18 cellular contexts compared by ENCODE assay signal in genomic region chr6:35638679-35639078, GRCh38. TPM values are rescaled to one million over a fixed set of nuclear protein-coding genes. Genes with fewer than 3 reads are reported as not detected.
DNase-seq lines count a peak whose midpoint lies in the region; ATAC-seq, FAIRE-seq and TF ChIP-seq lines count a peak whose summit lies in the region.
"Had no signal": no experiment of that assay in that cellular context is flagged by ENCODE, and none has a peak within 500 bp of the region (broad histone marks: within the 10 kb centered on the region; RNA-seq: fewer than 3 reads in every experiment).

No MANE protein-coding gene starts in this region.

- dilution Hi-C loops in IMR-90 (cut with HindIII; ENCODE audit: low sequenced_read_pairs, unreplicated experiment): no loop called here

- ATAC-seq in IMR-90 (ENCODE audit: low read depth): no peak
- ATAC-seq in K562: no peak
- ATAC-seq in psoas muscle: peak in 3 of 4 donors; percentile 32 to 55 (median 52)
- no peak for ATAC-seq in GM19463 (IDR thresholded peaks at IDR 0.05; ENCODE audit: unreplicated experiment)
- ATAC-seq: A549, GM12878 had no signal

- WGBS in IMR-90 (ENCODE audit: extremely low coverage in 2 of 2, insufficient read length in 1 of 2), 2 experiments: no CpG with 5 or more reads among the region's 3 CpGs
- WGBS in K562 (ENCODE audit: insufficient coverage, low coverage, missing lambda C conversion rate): 91% methylated on average over 3 of the region's 3 CpGs
- 64 to 90% (median 68%) methylated on average over 3 of the region's 3 CpGs for WGBS in psoas muscle, 3 donors

- in situ Hi-C loops in IMR-90 (cut with MboI; ENCODE audit: low sequenced_read_pairs): no loop called here
- in situ Hi-C loops in K562 (cut with MboI): no loop called here

- no peak for TF ChIP-seq POLR2A in IMR-90 (IDR thresholded peaks at IDR 0.05; ENCODE audit: low read depth, low read length)
- no peak for TF ChIP-seq POLR2A in K562 (conservative IDR thresholded peaks at IDR 0.05)

- DNase-seq in activated T-cell treated with anti-CD3 and anti-CD28 coated beads, Interleukin-2, amount 50 U/mL, for 24 hours: no peak
- DNase-seq in activated T-cell treated with anti-CD3 and anti-CD28 coated beads, Interleukin-2, amount 50 U/mL, for 1 hour: no peak
- DNase-seq in IMR-90: no peak
- no peak for DNase-seq in K562 (ENCODE audit: extremely low read depth in 1 of 4, low spot score in 3 of 4)
- DNase-seq in psoas muscle: no peak
- no peak for DNase-seq in activated CD8-positive, alpha-beta memory T cell treated with anti-CD3 and anti-CD28 coated beads for 24 hours
- no peak for DNase-seq in NCI-H69 (lab: John Stamatoyannopoulos, UW)
- DNase-seq: DMS 273 treated with DMSO at 0.1 percent for 48 hours, GDM1, HFFc6, MM.1S, NCI-H1092 treated with DMSO at 0.1 percent for 48 hours, NCI-H2081 treated with DMSO at 0.1 percent for 48 hours, NCI-H510A had no signal

- H3K4me1 ChIP-seq in IMR-90 (ENCODE audit: control insufficient read depth, insufficient read depth, low read length) (peaks cover 9% of the 10 kb centered on the region), K562 (replicated peaks in 1 of 2; ENCODE audit: control insufficient read depth in 2 of 2, insufficient read depth in 2 of 2, low read length in 2 of 2) (no peaks in the 10 kb centered on the region), psoas muscle (peaks cover 61% of the 10 kb centered on the region)
- H3K4me1 ChIP-seq: A549 had no signal

- peaks cover 2% of the 10 kb centered on the region for H3K9me1 ChIP-seq in IMR-90 (ENCODE audit: insufficient read depth, low read length)
- H3K9me1 ChIP-seq in K562 (ENCODE audit: control insufficient read depth, insufficient read depth, low read length): no peaks in the 10 kb centered on the region

- no peak overlapping the region for H2AFZ ChIP-seq in IMR-90 (replicated peaks; ENCODE audit: low read length, poor library complexity)
- no peak overlapping the region for H2AFZ ChIP-seq in K562 (ENCODE audit: low read depth, low read length)

- H3K27me3 Mint-ChIP-seq in activated T-cell treated with anti-CD3 and anti-CD28 coated beads, Interleukin-2, amount 50 U/mL, for 24 hours: no peaks in the 10 kb centered on the region

- no peak overlapping the region for H4K91ac ChIP-seq in IMR-90 (ENCODE audit: insufficient read depth, low read depth, low read length)

- no peak overlapping the region for H3K4me3 Mint-ChIP-seq in activated T-cell treated with anti-CD3 and anti-CD28 coated beads, Interleukin-2, amount 50 U/mL, for 24 hours
- H3K4me3 Mint-ChIP-seq: HFFc6 had no signal

- H2BK15ac ChIP-seq in IMR-90 (ENCODE audit: low read depth, low read length): no peak overlapping the region

- H3K4me2 ChIP-seq in IMR-90 (ENCODE audit: low read depth, low read length): no peak overlapping the region
- H3K4me2 ChIP-seq in K562 (ENCODE audit: insufficient read depth, low read length): no peak overlapping the region
- H3K4me2 ChIP-seq: A549; BLaER1 treated with 17β-estradiol and CSF1 and Interleukin-3, amounts not matched to agents 10 nM and 100 nM had no signal

- H3K9ac ChIP-seq in IMR-90 (ENCODE audit: low read depth, low read length) (no peak overlapping the region), K562 (ENCODE audit: insufficient read depth in 1 of 2, low read depth in 2 of 2, low read length in 2 of 2) (no peak overlapping the region)
- H3K9ac ChIP-seq: BLaER1 treated with 17β-estradiol and CSF1 and Interleukin-3, amounts not matched to agents 10 nM and 100 nM had no signal

- no peak overlapping the region for H2AK9ac ChIP-seq in IMR-90 (replicated peaks; ENCODE audit: low read depth, low read length, poor library complexity)

- H2AK5ac ChIP-seq in IMR-90 (ENCODE audit: low read depth, low read length): no peak overlapping the region

- no TSS peak for BruUV-seq in IMR-90 (replicated peaks; lab: Mats Ljungman, UMichigan)
- no TSS peak for BruUV-seq in K562 (replicated peaks; lab: Mats Ljungman, UMichigan)

- H3K9me3 ChIP-seq in IMR-90 (ENCODE audit: control insufficient read depth, insufficient read depth, low read length) (no peaks in the 10 kb centered on the region), K562 (replicated peaks; ENCODE audit: control insufficient read depth, insufficient read depth, low read depth, low read length) (no peaks in the 10 kb centered on the region), psoas muscle (no peaks in the 10 kb centered on the region)
- H3K9me3 ChIP-seq: A549; BLaER1 treated with 17β-estradiol and CSF1 and Interleukin-3, amounts not matched to agents 10 nM and 100 nM had no signal

- H3K56ac ChIP-seq in IMR-90 (ENCODE audit: extremely low read depth, insufficient read depth, low read length): no peak overlapping the region

- TF ChIP-seq CTCF in IMR-90 (conservative IDR thresholded peaks at IDR 0.05; ENCODE audit: low read depth, low read length) (no peak), K562 (IDR thresholded peaks at IDR 0.05 in 2 of 3, conservative IDR thresholded peaks at IDR 0.05 in 1 of 3; ENCODE audit: insufficient read depth in 2 of 3, low read depth in 1 of 3, low read length in 3 of 3) (no peak), psoas muscle (IDR thresholded peaks at IDR 0.05) (no peak)

- H2BK120ac ChIP-seq in IMR-90 (ENCODE audit: low read depth, low read length): no peak overlapping the region

- no peaks in the 10 kb centered on the region for H3K9me3 Mint-ChIP-seq in activated T-cell treated with anti-CD3 and anti-CD28 coated beads, Interleukin-2, amount 50 U/mL, for 24 hours
- H3K9me3 Mint-ChIP-seq: HFFc6 had no signal

- intact Hi-C loops in IMR-90 (cut with micrococcal nuclease): no loop called here
- intact Hi-C loops in K562 (cut with micrococcal nuclease): no loop called here
- intact Hi-C loops in psoas muscle (cut with DNase I): no loop called here

- H3K18ac ChIP-seq in IMR-90 (ENCODE audit: low read depth, low read length): no peak overlapping the region

- H4K8ac ChIP-seq in IMR-90 (ENCODE audit: low read depth in 2 of 2, low read length in 2 of 2): no peak overlapping the region

- no peak overlapping the region for H3K27ac ChIP-seq in IMR-90 (ENCODE audit: insufficient read depth, low read length)
- no peak overlapping the region for H3K27ac ChIP-seq in K562 (ENCODE audit: extremely low read depth, low read depth, low read length)
- H3K27ac ChIP-seq in psoas muscle: peak overlapping the region; percentile 31
- H3K27ac ChIP-seq: BLaER1 treated with 17β-estradiol and CSF1 and Interleukin-3, amounts not matched to agents 10 nM and 100 nM had no signal

- POLR2A ChIA-PET in IMR-90 (lab: Charles Lee; ENCODE audit: unreplicated experiment): no interaction called here
- POLR2A ChIA-PET in K562 (lab: Yijun Ruan, JAX): interaction anchor here (0.9 to 1.3 kb wide), 2 partner anchors 20 to 25 kb away, joined by 4 read pairs; no protein-coding TSS in a partner anchor

- H3K79me1 ChIP-seq in IMR-90 (ENCODE audit: low read depth in 1 of 2, low read length in 2 of 2): no peaks in the 10 kb centered on the region; a peak in 1 of 4 replicates

- H4K20me1 ChIP-seq in IMR-90 (ENCODE audit: insufficient read depth, low read length): no peaks in the 10 kb centered on the region
- no peaks in the 10 kb centered on the region for H4K20me1 ChIP-seq in K562 (replicated peaks; ENCODE audit: control insufficient read depth, insufficient read depth, low read length)
- H4K20me1 ChIP-seq: BLaER1 treated with 17β-estradiol and CSF1 and Interleukin-3, amounts not matched to agents 10 nM and 100 nM had no signal

- no peak for FAIRE-seq in K562 (lab: Jason Lieb, UNC)
- FAIRE-seq: A549 had no signal

- TF ChIP-seq RAD21 in IMR-90 (IDR thresholded peaks at IDR 0.05; ENCODE audit: low read length) (no peak), K562 (CRISPR knock-in tag; conservative IDR thresholded peaks at IDR 0.05 in 1 of 2, IDR thresholded peaks at IDR 0.05 in 1 of 2) (no peak)

- no peak overlapping the region for H4K5ac ChIP-seq in IMR-90 (ENCODE audit: low read depth, low read length)

- no peak overlapping the region for H3K14ac ChIP-seq in IMR-90 (replicated peaks; ENCODE audit: low read depth, low read length)

- no peaks in the 10 kb centered on the region; the same call in 1 of the 2 replicates for H3K36me3 ChIP-seq in IMR-90 (ENCODE audit: control insufficient read depth, insufficient read depth, low read length)
- H3K36me3 ChIP-seq in K562 (ENCODE audit: control insufficient read depth, insufficient read depth, low read length): peaks cover 88% of the 10 kb centered on the region
- peaks cover 17 to 95% of the 10 kb centered on the region in 2 donors for H3K36me3 ChIP-seq in psoas muscle (ENCODE audit: insufficient read depth in 1 of 2, low read depth in 1 of 2)

- H2BK5ac ChIP-seq in IMR-90 (ENCODE audit: low read depth, low read length, poor library complexity, severe bottlenecking): no peak overlapping the region

- no peak overlapping the region for H3K23ac ChIP-seq in IMR-90 (ENCODE audit: low read depth, low read length)

- H3K4ac ChIP-seq in IMR-90 (ENCODE audit: low read depth, low read length): no peak overlapping the region

- CTCF ChIA-PET in IMR-90 (lab: Yijun Ruan, JAX) (no interaction called here), K562 (lab: Yijun Ruan, JAX; ENCODE audit: low intra/inter-chr PET ratio) (no interaction called here)

- no peak overlapping the region for H3K4me3 ChIP-seq in IMR-90 (ENCODE audit: insufficient read depth, low read depth, low read length)
- no peak overlapping the region for H3K4me3 ChIP-seq in K562
- no peak overlapping the region for H3K4me3 ChIP-seq in psoas muscle
- H3K4me3 ChIP-seq: A549; BLaER1 treated with 17β-estradiol and CSF1 and Interleukin-3, amounts not matched to agents 10 nM and 100 nM; GM12878 had no signal

- no peak overlapping the region for H2BK20ac ChIP-seq in IMR-90 (ENCODE audit: low read depth, low read length)

- H3K4me1 Mint-ChIP-seq in activated T-cell treated with anti-CD3 and anti-CD28 coated beads, Interleukin-2, amount 50 U/mL, for 24 hours (ENCODE audit: low read depth): peaks cover 69% of the 10 kb centered on the region

- H3K36me3 Mint-ChIP-seq in activated T-cell treated with anti-CD3 and anti-CD28 coated beads, Interleukin-2, amount 50 U/mL, for 24 hours (ENCODE audit: low read depth): peaks cover 88% of the 10 kb centered on the region

- peak overlapping the region; percentile 67 for H3K27ac Mint-ChIP-seq in activated T-cell treated with anti-CD3 and anti-CD28 coated beads, Interleukin-2, amount 50 U/mL, for 24 hours
- H3K27ac Mint-ChIP-seq: HFFc6 had no signal

- no peak for TF ChIP-seq EP300 in K562 (IDR thresholded peaks at IDR 0.05; ENCODE audit: low read length)

- peaks cover 12% of the 10 kb centered on the region for H3K79me2 ChIP-seq in K562 (ENCODE audit: control insufficient read depth, insufficient read depth, low read length)

- H3K27me3 ChIP-seq in IMR-90 (ENCODE audit: control insufficient read depth, insufficient read depth, low read length) (no peaks in the 10 kb centered on the region), K562 (ENCODE audit: control insufficient read depth in 2 of 2, insufficient read depth in 2 of 2, low read length in 2 of 2) (no peaks in the 10 kb centered on the region), psoas muscle (ENCODE audit: insufficient read depth in 3 of 3, low read length in 2 of 3) (no peaks in the 10 kb centered on the region)
- H3K27me3 ChIP-seq: BLaER1 treated with 17β-estradiol and CSF1 and Interleukin-3, amounts not matched to agents 10 nM and 100 nM had no signal

RNA-seq across cellular contexts. Expression of gene FKBP5, which starts 50.0 kb away (rescaled TPM):
- total RNA-seq in IMR-90 (2012; rRNA removed): 7.0 and 10.0 TPM in 2 replicates
- 5.6 and 6.8 TPM in 2 replicates for polyA plus RNA-seq in IMR-90 (2012; rRNA removed)
- polyA plus RNA-seq in IMR-90 (2012; cell fraction: cytosol; rRNA removed): 1.2 and 2.7 TPM in 2 replicates
- 0.62 and 3.4 TPM in 2 replicates for polyA plus RNA-seq in IMR-90 (2012; cell fraction: nucleus; rRNA removed; ENCODE audit: low replicate concordance)
- total RNA-seq in K562 (2011; cell fraction: chromatin; rRNA removed; ENCODE audit: low replicate concordance): 23.5 and 58.7 TPM in 2 replicates
- 14.5 and 19.2 TPM in 2 replicates for total RNA-seq in K562 (2011; cell fraction: nucleolus; rRNA removed)
- 38.3 and 72.2 TPM in 2 replicates for total RNA-seq in K562 (2011; cell fraction: nucleoplasm; rRNA removed)
- total RNA-seq in K562 (2014; rRNA removed): 75.0 and 82.8 TPM in 2 replicates
- total RNA-seq in K562 (2014; rRNA removed; fragmentation: Illumina TruSeq; extraction: Trizol): 54.2 and 65.9 TPM in 2 replicates
- 39.9 and 43.8 TPM in 2 replicates for total RNA-seq in K562 (2015; rRNA removed; fragmentation: Illumina TruSeq; extraction: Trizol)
- total RNA-seq in K562 (2021): 92.0 and 104 TPM in 2 replicates
- 59.7 and 86.1 TPM in 2 replicates for polyA plus RNA-seq in K562 (2011; rRNA removed)
- 22.1 and 33.5 TPM in 2 replicates for polyA plus RNA-seq in K562 (2011; cell fraction: cytosol; rRNA removed)
- 22.5 and 23.2 TPM in 2 replicates for polyA plus RNA-seq in K562 (2011; cell fraction: nucleus; rRNA removed)
- polyA plus RNA-seq in K562 (2012): 43.9 and 85.0 TPM in 2 replicates
- polyA plus RNA-seq in K562 (2014; fragmentation: Illumina TruSeq; extraction: Trizol): 128 and 151 TPM in 2 replicates
- polyA plus RNA-seq in K562 (2014; fragmentation: Nextera tagmentation; extraction: Ambion mirVana): 10 to 100 TPM; 32.7 to 46.1 TPM
- polyA plus RNA-seq in K562 (2014; rRNA removed): 76.6 and 76.8 TPM in 2 replicates
- 71.5 and 74.0 TPM in 2 replicates for polyA minus RNA-seq in K562 (2011; rRNA and poly(A)+ RNA removed)
- polyA minus RNA-seq in K562 (2011; cell fraction: cytosol; rRNA and poly(A)+ RNA removed): 31.1 and 38.9 TPM in 2 replicates
- polyA minus RNA-seq in K562 (2011; cell fraction: nucleus; rRNA and poly(A)+ RNA removed): 13.3 and 18.5 TPM in 2 replicates
- total RNA-seq in psoas muscle: 1,000 to 10,000 TPM in 1 of 4 donors, 100 to 1,000 TPM in 2, 10 to 100 TPM in 1; 56.5 to 1,905 (median 378) TPM
- polyA plus RNA-seq in psoas muscle: 100 to 1,000 TPM; 296 to 849 (median 675) TPM

Comparison
In these comparisons a context has a peak if more than half of its experiments do, and no peak if none do; other contexts are left out.
1. ATAC-seq: peak in psoas muscle (3 of 4); none in IMR-90 (single experiment), K562 (single experiment) and GM19463 (single experiment).